Comparison of ENCODE assay signal across 18 cellular contexts in genomic region chr1:184624051-184624450, GRCh38.
DNase-seq lines count a peak whose midpoint lies in the region; ATAC-seq, FAIRE-seq and TF ChIP-seq lines count a peak whose summit lies in the region.
"Had no signal": no experiment of that assay in that cellular context is flagged by ENCODE, and none has a peak within 500 bp of the region (broad histone marks: within the 10 kb centered on the region; RNA-seq: fewer than 3 reads in every experiment).

No MANE protein-coding gene starts in this region.

- peak overlapping the region; percentile 55 to 65 for H3K27ac ChIP-seq in A549

- H3K9me3 ChIP-seq in A549, result no peaks in the 10 kb centered on the region
- H3K9me3 ChIP-seq: Peyer's patch had no signal

- H3K4me1 ChIP-seq in A549, result peaks cover 45% of the 10 kb centered on the region

- no peaks in the 10 kb centered on the region for H3K27me3 Mint-ChIP-seq in osteocyte (ENCODE audit: unreplicated experiment)
- H3K27me3 Mint-ChIP-seq in activated CD8-positive, alpha-beta memory T cell treated with anti-CD3 and anti-CD28 coated beads, Interleukin-2, amount 10 ng/mL, durations not matched to agents 7 days and 5 days, result peaks cover 3% of the 10 kb centered on the region
- H3K27me3 Mint-ChIP-seq: CD4-positive, alpha-beta T cell; natural killer cell treated with Interleukin-12 subunit alpha and Interleukin-12 subunit beta and Interleukin-15 and Interleukin-18, amount 100 ng/mL, for 72 hours had no signal

- H3K4me3 ChIP-seq in A549, result no peak overlapping the region
- H3K4me3 ChIP-seq: Peyer's patch had no signal

- TF ChIP-seq POLR2A in A549 (IDR thresholded peaks at IDR 0.05; ENCODE audit: low read length), result no peak

- no peaks in the 10 kb centered on the region for H3K9me3 Mint-ChIP-seq in osteocyte (ENCODE audit: unreplicated experiment)
- H3K9me3 Mint-ChIP-seq in activated CD8-positive, alpha-beta memory T cell treated with anti-CD3 and anti-CD28 coated beads, Interleukin-2, amount 10 ng/mL, durations not matched to agents 7 days and 5 days (ENCODE audit: low read depth), result no peaks in the 10 kb centered on the region
- H3K9me3 Mint-ChIP-seq: CD4-positive, alpha-beta T cell; immature natural killer cell; natural killer cell treated with Interleukin-12 subunit alpha and Interleukin-12 subunit beta and Interleukin-15 and Interleukin-18, amount 100 ng/mL, for 72 hours had no signal

- peak; percentile 47 to 53; a peak in 2 of 6 replicates for ATAC-seq in A549
- ATAC-seq in activated CD8-positive, alpha-beta memory T cell treated with anti-CD3 and anti-CD28 coated beads, Interleukin-2, amount 10 ng/mL, durations not matched to agents 7 days and 5 days, result no peak
- ATAC-seq: natural killer cell treated with Interleukin-12 subunit alpha and Interleukin-12 subunit beta and Interleukin-15 and Interleukin-18, amount 100 ng/mL, for 72 hours had no signal

- peak overlapping the region; percentile 84 for H3K27ac Mint-ChIP-seq in osteocyte (ENCODE audit: unreplicated experiment)
- H3K27ac Mint-ChIP-seq in activated CD8-positive, alpha-beta memory T cell treated with anti-CD3 and anti-CD28 coated beads, Interleukin-2, amount 10 ng/mL, durations not matched to agents 7 days and 5 days, result no peak overlapping the region
- H3K27ac Mint-ChIP-seq: CD4-positive, alpha-beta T cell had no signal

- POLR2A ChIA-PET in A549 (lab: Yijun Ruan, JAX), result no interaction called here

- CTCF ChIA-PET in A549 (lab: Yijun Ruan, JAX), result no interaction called here
- CTCF ChIA-PET in activated CD8-positive, alpha-beta memory T cell treated with anti-CD3 and anti-CD28 coated beads, Interleukin-2, amount 10 ng/mL, durations not matched to agents 7 days and 5 days (lab: Charles Lee), result no interaction called here

- DNase-seq in A549 (ENCODE audit: low read depth in 1 of 2, low spot score in 1 of 2), result peak in 1 of 2 experiments; percentile 32
- DNase-seq in NCI-H69 (lab: John Stamatoyannopoulos, UW), result peak; percentile 39
- peak; percentile 35 for DNase-seq in dedifferentiated amniotic fluid mesenchymal stem cell (ENCODE audit: extremely low spot score)
- peak; percentile 87 for DNase-seq in osteocyte (ENCODE audit: extremely low spot score, unreplicated experiment)
- no peak for DNase-seq in NCI-H1105 (lab: John Stamatoyannopoulos, UW)
- DNase-seq in Kasumi-1 (lab: John Stamatoyannopoulos, UW), result no peak
- DNase-seq in RPMI8226, result no peak
- DNase-seq in activated CD8-positive, alpha-beta memory T cell treated with anti-CD3 and anti-CD28 coated beads, Interleukin-2, amount 10 ng/mL, durations not matched to agents 7 days and 5 days, result no peak
- DNase-seq: CD4-positive, alpha-beta T cell; DMS53; GOT3; immature natural killer cell; NCI-H1048; NCI-H774; Peyer's patch; stimulated activated naive CD4-positive, alpha-beta T cell; T-helper 1 cell had no signal

- peak overlapping the region; percentile 40; the same call in 2 of the 3 replicates for H3K4me2 ChIP-seq in A549

- no peak overlapping the region for H3K4me3 Mint-ChIP-seq in osteocyte (ENCODE audit: unreplicated experiment)
- no peak overlapping the region for H3K4me3 Mint-ChIP-seq in activated CD8-positive, alpha-beta memory T cell treated with anti-CD3 and anti-CD28 coated beads, Interleukin-2, amount 10 ng/mL, durations not matched to agents 7 days and 5 days
- H3K4me3 Mint-ChIP-seq: CD4-positive, alpha-beta T cell; immature natural killer cell; natural killer cell treated with Interleukin-12 subunit alpha and Interleukin-12 subunit beta and Interleukin-15 and Interleukin-18, amount 100 ng/mL, for 72 hours had no signal

- no peak for FAIRE-seq in A549 (lab: Jason Lieb, UNC)

- TF ChIP-seq RAD21 in A549 (conservative IDR thresholded peaks at IDR 0.05 in 1 of 2, IDR thresholded peaks at IDR 0.05 in 1 of 2), result no peak

- H3K36me3 Mint-ChIP-seq in osteocyte (ENCODE audit: unreplicated experiment), result peaks cover 7% of the 10 kb centered on the region
- no peaks in the 10 kb centered on the region for H3K36me3 Mint-ChIP-seq in activated CD8-positive, alpha-beta memory T cell treated with anti-CD3 and anti-CD28 coated beads, Interleukin-2, amount 10 ng/mL, durations not matched to agents 7 days and 5 days

- peak; percentile 33 to 82; a peak in 3 of 5 replicates for TF ChIP-seq EP300 in A549 (IDR thresholded peaks at IDR 0.05)

- 15% methylated on average over 2 of the region's 2 CpGs for WGBS in A549 (ENCODE audit: missing lambda C conversion rate)

- H3K4me1 Mint-ChIP-seq in osteocyte (ENCODE audit: unreplicated experiment), result peaks cover 66% of the 10 kb centered on the region
- no peaks in the 10 kb centered on the region for H3K4me1 Mint-ChIP-seq in activated CD8-positive, alpha-beta memory T cell treated with anti-CD3 and anti-CD28 coated beads, Interleukin-2, amount 10 ng/mL, durations not matched to agents 7 days and 5 days
- H3K4me1 Mint-ChIP-seq: immature natural killer cell had no signal

- TF ChIP-seq CTCF in A549 (IDR thresholded peaks at IDR 0.05) (no peak), osteocyte (IDR thresholded peaks at IDR 0.05) (no peak)

TF ChIP-seq in A549, 52 proteins besides CTCF, POLR2A, EP300 and RAD21:
- TF ChIP-seq HOXA7 (CRISPR knock-in tag; IDR thresholded peaks at IDR 0.05) (no peak), NFE2L2 (conservative IDR thresholded peaks at IDR 0.05; ENCODE audit: low read length) (no peak), JUN (IDR thresholded peaks at IDR 0.05) (peak in 1 of 2 experiments; percentile 40; a peak in 1 of 5 replicates), RCOR1 (IDR thresholded peaks at IDR 0.05; ENCODE audit: low read depth, low read length) (no peak), HEYL (CRISPR knock-in tag; IDR thresholded peaks at IDR 0.05) (no peak), TFCP2L1 (CRISPR knock-in tag; IDR thresholded peaks at IDR 0.05) (no peak), GATA3 (IDR thresholded peaks at IDR 0.05; ENCODE audit: borderline replicate concordance) (peak; percentile 30; the same call in 1 of the 2 replicates), CEBPB (IDR thresholded peaks at IDR 0.05) (peak; percentile 17 to 25; a peak in 1 of 4 replicates), ZSCAN20 (CRISPR knock-in tag; IDR thresholded peaks at IDR 0.05) (no peak), EHF (CRISPR knock-in tag; IDR thresholded peaks at IDR 0.05) (no peak), FOSL2 (IDR thresholded peaks at IDR 0.05) (no peak), FOSL2 (CRISPR knock-in tag; IDR thresholded peaks at IDR 0.05) (no peak), JUNB (IDR thresholded peaks at IDR 0.05) (0 out of 2 replicates have a peak, but pooled peaks have one; percentile 12), HES2 (IDR thresholded peaks at IDR 0.05) (no peak)
- TF ChIP-seq, protein P1, sequence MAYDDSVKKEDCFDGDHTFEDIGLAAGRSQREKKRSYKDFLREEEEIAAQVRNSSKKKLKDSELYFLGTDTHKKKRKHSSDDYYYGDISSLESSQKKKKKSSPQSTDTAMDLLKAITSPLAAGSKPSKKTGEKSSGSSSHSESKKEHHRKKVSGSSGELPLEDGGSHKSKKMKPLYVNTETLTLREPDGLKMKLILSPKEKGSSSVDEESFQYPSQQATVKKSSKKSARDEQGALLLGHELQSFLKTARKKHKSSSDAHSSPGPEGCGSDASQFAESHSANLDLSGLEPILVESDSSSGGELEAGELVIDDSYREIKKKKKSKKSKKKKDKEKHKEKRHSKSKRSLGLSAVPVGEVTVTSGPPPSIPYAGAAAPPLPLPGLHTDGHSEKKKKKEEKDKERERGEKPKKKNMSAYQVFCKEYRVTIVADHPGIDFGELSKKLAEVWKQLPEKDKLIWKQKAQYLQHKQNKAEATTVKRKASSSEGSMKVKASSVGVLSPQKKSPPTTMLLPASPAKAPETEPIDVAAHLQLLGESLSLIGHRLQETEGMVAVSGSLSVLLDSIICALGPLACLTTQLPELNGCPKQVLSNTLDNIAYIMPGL (CRISPR knock-in tag; IDR thresholded peaks at IDR 0.05; ENCODE audit: borderline replicate concordance), result no peak
- TF ChIP-seq, protein P2, sequence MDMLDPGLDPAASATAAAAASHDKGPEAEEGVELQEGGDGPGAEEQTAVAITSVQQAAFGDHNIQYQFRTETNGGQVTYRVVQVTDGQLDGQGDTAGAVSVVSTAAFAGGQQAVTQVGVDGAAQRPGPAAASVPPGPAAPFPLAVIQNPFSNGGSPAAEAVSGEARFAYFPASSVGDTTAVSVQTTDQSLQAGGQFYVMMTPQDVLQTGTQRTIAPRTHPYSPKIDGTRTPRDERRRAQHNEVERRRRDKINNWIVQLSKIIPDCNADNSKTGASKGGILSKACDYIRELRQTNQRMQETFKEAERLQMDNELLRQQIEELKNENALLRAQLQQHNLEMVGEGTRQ (IDR thresholded peaks at IDR 0.05), result no peak

Comparison
In these comparisons a context has a peak if more than half of its experiments do, and no peak if none do; other contexts are left out.
1. DNase-seq: peak in NCI-H69 (single experiment), dedifferentiated amniotic fluid mesenchymal stem cell (single experiment) and osteocyte (single experiment); none in NCI-H1105 (single experiment), Kasumi-1 (0 of 2), RPMI8226 (single experiment) and activated CD8-positive, alpha-beta memory T cell treated with anti-CD3 and anti-CD28 coated beads, Interleukin-2, amount 10 ng/mL, durations not matched to agents 7 days and 5 days (single experiment).